In the genomic region with DNA sequence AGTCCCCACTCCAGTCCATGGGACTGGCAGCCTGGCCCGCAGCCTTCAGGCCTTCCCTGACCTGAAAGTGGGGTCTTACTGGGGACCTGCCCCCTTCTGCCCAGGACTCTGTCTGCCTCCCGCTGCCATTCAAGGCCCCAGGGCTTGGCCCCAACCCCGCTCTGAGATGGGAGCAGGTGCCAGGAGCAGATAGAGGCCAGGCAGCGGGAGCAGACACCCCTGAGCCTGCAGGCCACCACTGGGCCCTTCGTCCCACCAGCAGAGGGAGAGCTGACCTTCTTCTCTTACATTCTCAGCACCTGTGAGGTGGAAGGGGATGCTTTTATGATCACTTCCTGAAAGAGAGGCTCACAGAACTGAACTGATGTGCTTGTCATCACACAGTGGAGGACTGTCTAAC, we compare ENCODE assay signal across 26 cellular contexts.
DNase-seq lines count a peak whose midpoint lies in the region; ATAC-seq, FAIRE-seq and TF ChIP-seq lines count a peak whose summit lies in the region.
"Had no signal": no experiment of that assay in that cellular context is flagged by ENCODE, and none has a peak within 500 bp of the region (broad histone marks: within the 10 kb centered on the region; RNA-seq: fewer than 3 reads in every experiment).

No MANE protein-coding gene starts in this region.

- H3K4me1 ChIP-seq in A549 (peaks cover 7% of the 10 kb centered on the region), K562 (replicated peaks in 1 of 2; ENCODE audit: control insufficient read depth in 2 of 2, insufficient read depth in 2 of 2, low read length in 2 of 2) (peaks cover 0 to 3% of the 10 kb centered on the region in 2 experiments; a peak in 1 of 5 replicates), HepG2 (ENCODE audit: insufficient read depth, low read length) (peaks cover 78% of the 10 kb centered on the region), A673 (ENCODE audit: insufficient read depth, low read length, poor library complexity, severe bottlenecking) (no peaks in the 10 kb centered on the region)
- H3K4me1 ChIP-seq: BE2C, HAP-1 had no signal

- H3K79me2 ChIP-seq in K562 (ENCODE audit: control insufficient read depth, insufficient read depth, low read length) (no peaks in the 10 kb centered on the region), HepG2 (ENCODE audit: insufficient read depth, low read length) (no peaks in the 10 kb centered on the region)

- H3K27ac ChIP-seq in A549 (no peak overlapping the region), K562 (ENCODE audit: extremely low read depth, low read depth, low read length) (no peak overlapping the region), HepG2 (ENCODE audit: extremely low read length, insufficient read depth, low read length) (no peak overlapping the region), A673 (ENCODE audit: low read depth, low read length, poor library complexity, severe bottlenecking) (no peak overlapping the region)
- H3K27ac ChIP-seq: HL-60 had no signal

- POLR2A ChIA-PET in A549 (lab: Yijun Ruan, JAX): no interaction called here
- POLR2A ChIA-PET in K562 (lab: Yijun Ruan, JAX): interaction anchor here (1.1 kb wide), 1 partner anchor 8 kb away, joined by 4 read pairs; no protein-coding TSS in a partner anchor
- POLR2A ChIA-PET in HepG2 (lab: Yijun Ruan, JAX): no interaction called here
- POLR2A ChIA-PET in A673 (lab: Charles Lee; ENCODE audit: low non-redundant PET): no interaction called here

- WGBS in A549 (ENCODE audit: missing lambda C conversion rate): 60% methylated on average over 1 of the region's 5 CpGs
- WGBS in K562 (ENCODE audit: insufficient coverage, low coverage, missing lambda C conversion rate): 10% methylated on average over 5 of the region's 5 CpGs
- WGBS in HepG2 (ENCODE audit: low lambda C conversion rate): 33% methylated on average over 1 of the region's 5 CpGs

- TF ChIP-seq RAD21 in A549 (conservative IDR thresholded peaks at IDR 0.05 in 1 of 2, IDR thresholded peaks at IDR 0.05 in 1 of 2) (no peak), K562 (CRISPR knock-in tag; conservative IDR thresholded peaks at IDR 0.05 in 1 of 2, IDR thresholded peaks at IDR 0.05 in 1 of 2) (no peak), HepG2 (CRISPR knock-in tag; IDR thresholded peaks at IDR 0.05) (no peak)

- TF ChIP-seq CTCF in A549 (IDR thresholded peaks at IDR 0.05) (no peak), K562 (IDR thresholded peaks at IDR 0.05 in 2 of 3, conservative IDR thresholded peaks at IDR 0.05 in 1 of 3; ENCODE audit: insufficient read depth in 2 of 3, low read depth in 1 of 3, low read length in 3 of 3) (peak in 2 of 3 experiments; percentile 12 to 20; a peak in 1 of 6 replicates), HepG2 (CRISPR knock-in tag; IDR thresholded peaks at IDR 0.05) (peak; percentile 48), A673 (conservative IDR thresholded peaks at IDR 0.05; ENCODE audit: low read depth, low read length) (no peak)

- TF ChIP-seq EP300 in A549 (IDR thresholded peaks at IDR 0.05): no peak
- TF ChIP-seq EP300 in K562 (IDR thresholded peaks at IDR 0.05; ENCODE audit: low read length): no peak
- TF ChIP-seq EP300 in HepG2 (IDR thresholded peaks at IDR 0.05; ENCODE audit: low read depth in 2 of 2, low read length in 2 of 2): no peak
- TF ChIP-seq EP300 in HepG2 (CRISPR knock-in tag; IDR thresholded peaks at IDR 0.05; ENCODE audit: borderline replicate concordance): no peak

- H3K4me2 ChIP-seq in A549: no peak overlapping the region
- no peak overlapping the region for H3K4me2 ChIP-seq in K562 (ENCODE audit: insufficient read depth, low read length)
- no peak overlapping the region for H3K4me2 ChIP-seq in HepG2 (ENCODE audit: low read depth, low read length)
- H3K4me2 ChIP-seq: GM23338 had no signal

- H4K20me1 ChIP-seq in K562 (replicated peaks; ENCODE audit: control insufficient read depth, insufficient read depth, low read length): peaks cover 2% of the 10 kb centered on the region
- no peaks in the 10 kb centered on the region for H4K20me1 ChIP-seq in HepG2 (ENCODE audit: insufficient read depth, low read length)

- in situ Hi-C loops in GM18951 (cut with MboI; ENCODE audit: low sequenced_read_pairs, unreplicated experiment): no loop called here
- in situ Hi-C loops in K562 (cut with MboI): no loop called here
- in situ Hi-C loops in HepG2 (cut with HindIII; ENCODE audit: extremely low pct_ligation_motif_present, low pct_unique_long_range_greater_than_20kb): no loop called here

- ATAC-seq in A549: peak; percentile 24 to 36; a peak in 1 of 6 replicates
- ATAC-seq in K562: peak; percentile 67
- ATAC-seq in HepG2: no peak
- ATAC-seq in HG03095 (IDR thresholded peaks at IDR 0.05; ENCODE audit: unreplicated experiment): no peak
- no peak for ATAC-seq in GM18517 (IDR thresholded peaks at IDR 0.05; ENCODE audit: unreplicated experiment)
- ATAC-seq: GM23338 had no signal

- H3K27me3 ChIP-seq in K562 (ENCODE audit: control insufficient read depth in 2 of 2, insufficient read depth in 2 of 2, low read length in 2 of 2) (peaks cover 28 to 49% of the 10 kb centered on the region in 2 experiments), HepG2 (ENCODE audit: control insufficient read depth in 1 of 2, insufficient read depth in 2 of 2, low read length in 2 of 2) (no peaks in the 10 kb centered on the region), A673 (replicated peaks; ENCODE audit: insufficient read depth, low read depth, low read length, poor library complexity) (no peaks in the 10 kb centered on the region)
- H3K27me3 ChIP-seq: BE2C had no signal

- H3K9ac ChIP-seq in K562 (ENCODE audit: insufficient read depth in 1 of 2, low read depth in 2 of 2, low read length in 2 of 2) (no peak overlapping the region), HepG2 (ENCODE audit: insufficient read depth, low read depth, low read length) (no peak overlapping the region)

- CTCF ChIA-PET in A549 (lab: Yijun Ruan, JAX) (interaction anchor here (0.9 kb wide), 1 partner anchor 13 kb away, joined by 3 read pairs; no protein-coding TSS in a partner anchor), K562 (lab: Yijun Ruan, JAX; ENCODE audit: low intra/inter-chr PET ratio) (no interaction called here), HepG2 (lab: Yijun Ruan, JAX; ENCODE audit: low intra/inter-chr PET ratio, low total read pairs) (no interaction called here), A673 (lab: Charles Lee) (no interaction called here)

- H3K36me3 ChIP-seq in K562 (ENCODE audit: control insufficient read depth, insufficient read depth, low read length): no peaks in the 10 kb centered on the region
- H3K36me3 ChIP-seq in HepG2 (replicated peaks in 1 of 2; ENCODE audit: control insufficient read depth in 1 of 2, insufficient read depth in 2 of 2, low read length in 2 of 2): no peaks in the 10 kb centered on the region
- no peaks in the 10 kb centered on the region for H3K36me3 ChIP-seq in A673 (ENCODE audit: insufficient read depth, low read length, poor library complexity, severe bottlenecking)
- H3K36me3 ChIP-seq: BE2C, HAP-1 had no signal

- BruUV-seq in K562 (replicated peaks; lab: Mats Ljungman, UMichigan) (no TSS peak), HepG2 (replicated peaks; lab: Mats Ljungman, UMichigan) (no TSS peak), A673 (replicated peaks; lab: Mats Ljungman, UMichigan) (no TSS peak)

- H3K4me3 ChIP-seq in A549: no peak overlapping the region
- H3K4me3 ChIP-seq in K562: no peak overlapping the region
- no peak overlapping the region for H3K4me3 ChIP-seq in HepG2 (replicated peaks in 1 of 3; ENCODE audit: insufficient read depth in 1 of 3, low read depth in 2 of 3, low read length in 3 of 3)
- no peak overlapping the region for H3K4me3 ChIP-seq in A673 (ENCODE audit: low read depth, low read length, poor library complexity, severe bottlenecking)
- H3K4me3 ChIP-seq: GM23338, HAP-1 had no signal

- no peaks in the 10 kb centered on the region for H3K9me3 ChIP-seq in A549
- H3K9me3 ChIP-seq in K562 (replicated peaks; ENCODE audit: control insufficient read depth, insufficient read depth, low read depth, low read length): no peaks in the 10 kb centered on the region
- H3K9me3 ChIP-seq in HepG2 (ENCODE audit: low read length): no peaks in the 10 kb centered on the region
- no peaks in the 10 kb centered on the region for H3K9me3 ChIP-seq in A673 (ENCODE audit: low read depth, low read length, poor library complexity, severe bottlenecking)
- H3K9me3 ChIP-seq: BE2C, HAP-1 had no signal

- TF ChIP-seq POLR2A in A549 (IDR thresholded peaks at IDR 0.05; ENCODE audit: low read length): no peak
- TF ChIP-seq POLR2A in GM18951 (IDR thresholded peaks at IDR 0.05; ENCODE audit: extremely low read depth, insufficient read depth, insufficient read length): peak; percentile 2
- TF ChIP-seq POLR2A in K562 (conservative IDR thresholded peaks at IDR 0.05): no peak
- no peak for TF ChIP-seq POLR2A in HepG2 (IDR thresholded peaks at IDR 0.05; ENCODE audit: insufficient read depth in 1 of 2, low read depth in 2 of 2, low read length in 2 of 2)

- no peaks in the 10 kb centered on the region for H3K9me1 ChIP-seq in K562 (ENCODE audit: control insufficient read depth, insufficient read depth, low read length)

- DNase-seq in A549 (ENCODE audit: low read depth in 1 of 2, low spot score in 1 of 2): no peak
- no peak for DNase-seq in K562 (ENCODE audit: extremely low read depth in 1 of 4, low spot score in 3 of 4)
- DNase-seq in HepG2 (ENCODE audit: low spot score): no peak
- DNase-seq in A673 (ENCODE audit: low spot score): no peak
- DNase-seq in hippocampal formation (lab: John Stamatoyannopoulos, UW): no peak
- DNase-seq: 8988T; ACHN; BE2C; C1 segment of cervical spinal cord; CD4-positive, CD25-positive, alpha-beta regulatory T cell; CD8-positive, alpha-beta memory T cell; COR-L47; GDM1; IMR-90; Karpas-422; KBM-7 had no signal

- intact Hi-C loops in K562 (cut with micrococcal nuclease): no loop called here
- intact Hi-C loops in HepG2 (cut with micrococcal nuclease; ENCODE audit: unreplicated experiment): no loop called here
- intact Hi-C loops in A673 (cut with micrococcal nuclease; ENCODE audit: unreplicated experiment): no loop called here

- FAIRE-seq in A549 (lab: Jason Lieb, UNC) (no peak), K562 (lab: Jason Lieb, UNC) (no peak), HepG2 (lab: Jason Lieb, UNC) (no peak)
- FAIRE-seq: D721Med, GM12892, GM18507, GM19239 had no signal

- no peak overlapping the region for H2AFZ ChIP-seq in K562 (ENCODE audit: low read depth, low read length)
- H2AFZ ChIP-seq in HepG2 (ENCODE audit: low read length): no peak overlapping the region

TF ChIP-seq in A549, 52 proteins besides CTCF, POLR2A, EP300 and RAD21 (continues in another document):
- TF ChIP-seq ZSCAN20 (CRISPR knock-in tag; IDR thresholded peaks at IDR 0.05): no peak
- no peak for TF ChIP-seq CEBPB (IDR thresholded peaks at IDR 0.05)
- no peak for TF ChIP-seq KDM1A (IDR thresholded peaks at IDR 0.05; ENCODE audit: low read depth)
- TF ChIP-seq SREBF2 (IDR thresholded peaks at IDR 0.05): no peak

TF ChIP-seq in K562, 482 proteins besides CTCF, POLR2A, EP300 and RAD21 (continues in another document):
- TF ChIP-seq ZNF584 (CRISPR knock-in tag; IDR thresholded peaks at IDR 0.05; ENCODE audit: low read depth): no peak
- no peak for TF ChIP-seq NR2F6 (CRISPR knock-in tag; IDR thresholded peaks at IDR 0.05)
- no peak for TF ChIP-seq NCOA4 (IDR thresholded peaks at IDR 0.05; ENCODE audit: partially characterized antibody)

TF ChIP-seq in HepG2, 621 proteins besides CTCF, POLR2A, EP300 and RAD21 (continues in another document):
- TF ChIP-seq ZBTB38 (CRISPR knock-in tag; IDR thresholded peaks at IDR 0.05): peak; percentile 76; the same call in 1 of the 2 replicates
- TF ChIP-seq ZFX (CRISPR knock-in tag; IDR thresholded peaks at IDR 0.05; ENCODE audit: low read depth): 0 out of 2 replicates have a peak, but pooled peaks have one; percentile 24

Comparison
In these comparisons a context has a peak if more than half of its experiments do, and no peak if none do; other contexts are left out.
1. ATAC-seq: peak in A549 (2 of 2) and K562 (single experiment); none in HepG2 (single experiment), HG03095 (single experiment) and GM18517 (single experiment).
2. CTCF ChIP-seq: peak in K562 (2 of 3) and HepG2 (single experiment); none in A549 (single experiment) and A673 (single experiment).